ENCODE assay signal across 16 cellular contexts in the genomic region with DNA sequence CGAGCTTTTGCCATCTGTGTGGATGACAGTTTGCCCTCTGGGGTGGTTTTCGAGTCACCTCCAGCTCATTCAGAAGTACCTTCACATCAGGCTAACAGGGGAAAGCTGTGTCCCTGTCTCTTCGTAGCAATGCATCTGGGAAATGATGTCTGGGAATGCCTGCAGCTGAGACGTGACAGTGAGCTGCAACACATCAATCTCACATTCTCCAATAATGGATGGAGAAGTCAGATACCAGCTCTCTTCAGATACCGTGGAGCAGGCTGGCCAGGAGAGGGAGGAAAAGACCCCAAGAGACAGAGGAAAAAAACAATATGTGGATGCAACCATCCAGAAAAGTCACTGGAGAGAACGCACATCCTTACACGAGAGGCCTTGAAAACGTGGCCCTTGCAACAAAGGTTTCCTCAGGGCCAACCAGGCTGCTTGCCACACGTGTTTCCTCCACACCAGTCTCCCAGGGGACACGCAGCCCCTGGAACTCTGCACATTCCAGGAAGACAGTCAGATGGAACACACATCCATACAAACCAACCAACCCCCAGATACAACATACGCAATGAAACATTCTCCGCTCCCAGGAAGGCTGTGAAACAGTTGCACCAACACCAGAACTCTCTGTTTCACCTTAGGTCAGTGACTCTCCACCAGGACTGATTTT. TPM values are rescaled to one million over a fixed set of nuclear protein-coding genes. Genes with fewer than 3 reads are reported as not detected.
A peak's percentile ranks its signal among the peaks of the same experiment; 100 is the strongest.
DNase-seq lines count a peak whose midpoint lies in the region; ATAC-seq and TF ChIP-seq lines count a peak whose summit lies in the region.
"Had no signal": no experiment of that assay in that cellular context is flagged by ENCODE, and none has a peak within 500 bp of the region (broad histone marks: within the 10 kb centered on the region; RNA-seq: fewer than 3 reads in every experiment).

No MANE protein-coding gene starts in this region.

- no peaks in the 10 kb centered on the region for H3K79me2 ChIP-seq in trophoblast cell (ENCODE audit: control insufficient read depth, insufficient read depth, low read length, poor library complexity)

- H3K4me3 Mint-ChIP-seq in stimulated activated naive CD8-positive, alpha-beta T cell treated with anti-CD3 and anti-CD28 coated beads, Interleukin-15, amount 100 ng/mL, for 72 hours, result no peak overlapping the region
- H3K4me3 Mint-ChIP-seq: CD8-positive, alpha-beta memory T cell had no signal

- no peak overlapping the region for H3K4me2 ChIP-seq in mesenchymal stem cell (ENCODE audit: low read length, poor library complexity, severe bottlenecking)
- H3K4me2 ChIP-seq in trophoblast cell (ENCODE audit: low read length), result peak overlapping the region; percentile 8
- H3K4me2 ChIP-seq: KMS-11 had no signal

- DNase-seq in coronary artery (ENCODE audit: low spot score) (peak; percentile 35), mesenchymal stem cell (no peak), trophoblast cell (no peak), tibial artery (no peak)
- DNase-seq in stimulated activated naive CD8-positive, alpha-beta T cell treated with anti-CD3 and anti-CD28 coated beads, Interleukin-15, amount 100 ng/mL, for 72 hours, result no peak
- DNase-seq: C1 segment of cervical spinal cord; CD8-positive, alpha-beta memory T cell; H7; MV-4-11; NCI-H1694 treated with DMSO at 0.1 percent for 48 hours; NCI-H510A; NCI-H774 had no signal

- CTCF ChIA-PET in HEK293 (lab: Yijun Ruan, JAX), result interaction anchor here (0.6 kb wide), 1 partner anchor 19 kb away, joined by 3 read pairs; no protein-coding TSS in a partner anchor

- no peaks in the 10 kb centered on the region for H3K9me3 Mint-ChIP-seq in stimulated activated naive CD8-positive, alpha-beta T cell treated with anti-CD3 and anti-CD28 coated beads, Interleukin-15, amount 100 ng/mL, for 72 hours
- H3K9me3 Mint-ChIP-seq: CD8-positive, alpha-beta memory T cell had no signal

- no peak overlapping the region for H3K4ac ChIP-seq in mesenchymal stem cell (ENCODE audit: low read depth in 1 of 2, low read length in 2 of 2)
- H3K4ac ChIP-seq in trophoblast cell (ENCODE audit: low read depth, low read length), result no peak overlapping the region

- H3K27ac Mint-ChIP-seq in stimulated activated naive CD8-positive, alpha-beta T cell treated with anti-CD3 and anti-CD28 coated beads, Interleukin-15, amount 100 ng/mL, for 72 hours, result peak overlapping the region in 1 of 2 donors; percentile 59
- H3K27ac Mint-ChIP-seq: CD8-positive, alpha-beta memory T cell had no signal

- H3K9ac ChIP-seq in mesenchymal stem cell (ENCODE audit: low read length), result no peak overlapping the region
- no peak overlapping the region for H3K9ac ChIP-seq in trophoblast cell (ENCODE audit: low read length)
- H3K9ac ChIP-seq: KMS-11 had no signal

- H2BK120ac ChIP-seq in mesenchymal stem cell (ENCODE audit: low read depth, low read length), result no peak overlapping the region
- H2BK120ac ChIP-seq in trophoblast cell (ENCODE audit: insufficient read depth, low read length, poor library complexity), result no peak overlapping the region

- POLR2A ChIA-PET in HEK293 (lab: Yijun Ruan, JAX), result no interaction called here

- peaks cover 2% of the 10 kb centered on the region for H3K79me1 ChIP-seq in mesenchymal stem cell (replicated peaks; ENCODE audit: low read length, poor library complexity, severe bottlenecking)
- peaks cover 3% of the 10 kb centered on the region for H3K79me1 ChIP-seq in trophoblast cell (ENCODE audit: low read length)

- no peak overlapping the region for H4K12ac ChIP-seq in trophoblast cell (ENCODE audit: low read depth, low read length)

- H3K27me3 ChIP-seq in mesenchymal stem cell (ENCODE audit: control insufficient read depth in 1 of 2, insufficient read depth in 1 of 2, low read length in 2 of 2) (peaks cover 0 to 31% of the 10 kb centered on the region in 2 experiments), trophoblast cell (ENCODE audit: insufficient read depth, low read length) (no peaks in the 10 kb centered on the region), tibial artery (no peaks in the 10 kb centered on the region)

- H3K23ac ChIP-seq in mesenchymal stem cell (ENCODE audit: low read length in 2 of 2) (no peak overlapping the region), trophoblast cell (ENCODE audit: low read length) (no peak overlapping the region)

- WGBS in mesenchymal stem cell, result 61% methylated on average over 10 of the region's 12 CpGs
- WGBS in trophoblast cell (ENCODE audit: extremely low coverage, insufficient coverage, insufficient read length), result no CpG with 5 or more reads among the region's 12 CpGs

- H3K18ac ChIP-seq in mesenchymal stem cell (ENCODE audit: low read depth in 1 of 2, low read length in 2 of 2) (no peak overlapping the region), trophoblast cell (ENCODE audit: low read length) (no peak overlapping the region)

- H3K14ac ChIP-seq in mesenchymal stem cell (ENCODE audit: low read length in 2 of 2) (no peak overlapping the region), trophoblast cell (ENCODE audit: low read length) (no peak overlapping the region)

- H4K91ac ChIP-seq in mesenchymal stem cell (ENCODE audit: low read length) (no peak overlapping the region), trophoblast cell (ENCODE audit: low read depth, low read length) (no peak overlapping the region)

- H3K4me3 ChIP-seq in HEK293 (ENCODE audit: low read depth, low read length) (no peak overlapping the region), coronary artery (no peak overlapping the region), mesenchymal stem cell (ENCODE audit: insufficient read depth in 1 of 2, low read depth in 1 of 2, low read length in 2 of 2) (no peak overlapping the region), trophoblast cell (ENCODE audit: low read depth, low read length) (no peak overlapping the region), tibial artery (no peak overlapping the region)

- H3K9me3 ChIP-seq in HEK293 (ENCODE audit: control insufficient read depth, insufficient read depth, low read depth, low read length) (no peaks in the 10 kb centered on the region), mesenchymal stem cell (ENCODE audit: control insufficient read depth, low read length) (no peaks in the 10 kb centered on the region), trophoblast cell (ENCODE audit: insufficient read depth, low read depth, low read length) (no peaks in the 10 kb centered on the region), tibial artery (no peaks in the 10 kb centered on the region)

- no peak for TF ChIP-seq CTCF in HEK293 (tag by site-specific recombination; IDR thresholded peaks at IDR 0.05)
- no peak for TF ChIP-seq CTCF in coronary artery (IDR thresholded peaks at IDR 0.05)
- TF ChIP-seq CTCF in tibial artery (IDR thresholded peaks at IDR 0.05), result no peak

- peaks cover 24% of the 10 kb centered on the region for H3K4me1 Mint-ChIP-seq in stimulated activated naive CD8-positive, alpha-beta T cell treated with anti-CD3 and anti-CD28 coated beads, Interleukin-15, amount 100 ng/mL, for 72 hours

- H2BK5ac ChIP-seq in mesenchymal stem cell (ENCODE audit: low read depth, low read length, poor library complexity, severe bottlenecking) (no peak overlapping the region), trophoblast cell (ENCODE audit: low read depth, low read length, poor library complexity) (no peak overlapping the region)

- intact Hi-C loops in tibial artery (cut with DNase I; ENCODE audit: low total_unique reads), result no loop called here

- H3K27me3 Mint-ChIP-seq in stimulated activated naive CD8-positive, alpha-beta T cell treated with anti-CD3 and anti-CD28 coated beads, Interleukin-15, amount 100 ng/mL, for 72 hours, result peaks cover 39% of the 10 kb centered on the region

- no peak overlapping the region for H2AFZ ChIP-seq in mesenchymal stem cell (ENCODE audit: low read depth, low read length)
- no peak overlapping the region for H2AFZ ChIP-seq in trophoblast cell (ENCODE audit: insufficient read depth, low read length, poor library complexity)

- H2BK12ac ChIP-seq in mesenchymal stem cell (ENCODE audit: low read length in 2 of 2), result no peak overlapping the region
- no peak overlapping the region for H2BK12ac ChIP-seq in trophoblast cell (ENCODE audit: low read length)

- H4K8ac ChIP-seq in mesenchymal stem cell (ENCODE audit: low read length), result no peak overlapping the region
- H4K8ac ChIP-seq in trophoblast cell (ENCODE audit: low read depth, low read length), result no peak overlapping the region

- H3K4me1 ChIP-seq in HEK293 (ENCODE audit: control insufficient read depth, insufficient read depth, low read length) (no peaks in the 10 kb centered on the region), mesenchymal stem cell (ENCODE audit: control insufficient read depth, insufficient read depth, low read depth, low read length) (peaks cover 18% of the 10 kb centered on the region), trophoblast cell (ENCODE audit: control insufficient read depth in 1 of 2, insufficient read depth in 2 of 2, low read length in 2 of 2) (peaks cover 12 to 15% of the 10 kb centered on the region in 2 experiments), tibial artery (peaks cover 0 to 8% (median 0%) of the 10 kb centered on the region in 4 donors)

- no peak overlapping the region for H2BK15ac ChIP-seq in mesenchymal stem cell (ENCODE audit: low read depth, poor library complexity, severe bottlenecking)

- H3K36me3 ChIP-seq in HEK293 (ENCODE audit: control insufficient read depth in 2 of 2, insufficient read depth in 1 of 2, low read length in 2 of 2) (no peaks in the 10 kb centered on the region), mesenchymal stem cell (ENCODE audit: control insufficient read depth in 1 of 2, insufficient read depth in 2 of 2, low read depth in 1 of 2, low read length in 2 of 2) (no peaks in the 10 kb centered on the region), trophoblast cell (ENCODE audit: control insufficient read depth in 1 of 2, insufficient read depth in 2 of 2, low read length in 2 of 2) (peaks cover 0 to 2% of the 10 kb centered on the region in 2 experiments), tibial artery (no peaks in the 10 kb centered on the region)

- H2AK5ac ChIP-seq in mesenchymal stem cell (ENCODE audit: low read length, severe bottlenecking) (peak overlapping the region; percentile 68), trophoblast cell (ENCODE audit: low read length) (no peak overlapping the region)

- ATAC-seq in stimulated activated naive CD8-positive, alpha-beta T cell treated with anti-CD3 and anti-CD28 coated beads, Interleukin-15, amount 100 ng/mL, for 72 hours, result no peak
- no peak for ATAC-seq in HG03457 (IDR thresholded peaks at IDR 0.05; ENCODE audit: unreplicated experiment)
- ATAC-seq: Right ventricle myocardium inferior had no signal

- no peak overlapping the region for H3K27ac ChIP-seq in HEK293 (ENCODE audit: extremely low read depth, low read depth, low read length)
- H3K27ac ChIP-seq in coronary artery, result no peak overlapping the region
- H3K27ac ChIP-seq in mesenchymal stem cell (ENCODE audit: low read length, poor library complexity, severe bottlenecking), result no peak overlapping the region
- H3K27ac ChIP-seq in trophoblast cell (ENCODE audit: low read depth, low read length), result peak overlapping the region; percentile 33
- H3K27ac ChIP-seq in tibial artery, result no peak overlapping the region
- H3K27ac ChIP-seq: KMS-11 had no signal

TF ChIP-seq in HEK293, 187 proteins besides CTCF, POLR2A, EP300 and RAD21 (continues in another document):
- TF ChIP-seq TCF7L2 (IDR thresholded peaks at IDR 0.05; ENCODE audit: borderline replicate concordance, low read depth, low read length), result no peak

RNA-seq across cellular contexts. Expression of gene FHAD1, which starts 20.3 kb away (rescaled TPM):
- polyA plus RNA-seq in mesenchymal stem cell (2013, experiment 1 of 2), result 0.21 TPM
- polyA plus RNA-seq in mesenchymal stem cell (2013, experiment 2 of 2), result 0.18 TPM
- 0.06 and 0.11 TPM in 2 replicates for polyA plus RNA-seq in trophoblast cell (2013)
- polyA plus RNA-seq: CD8-positive, alpha-beta memory T cell had no signal
